10 cellular contexts compared by ENCODE assay signal in the genomic region with DNA sequence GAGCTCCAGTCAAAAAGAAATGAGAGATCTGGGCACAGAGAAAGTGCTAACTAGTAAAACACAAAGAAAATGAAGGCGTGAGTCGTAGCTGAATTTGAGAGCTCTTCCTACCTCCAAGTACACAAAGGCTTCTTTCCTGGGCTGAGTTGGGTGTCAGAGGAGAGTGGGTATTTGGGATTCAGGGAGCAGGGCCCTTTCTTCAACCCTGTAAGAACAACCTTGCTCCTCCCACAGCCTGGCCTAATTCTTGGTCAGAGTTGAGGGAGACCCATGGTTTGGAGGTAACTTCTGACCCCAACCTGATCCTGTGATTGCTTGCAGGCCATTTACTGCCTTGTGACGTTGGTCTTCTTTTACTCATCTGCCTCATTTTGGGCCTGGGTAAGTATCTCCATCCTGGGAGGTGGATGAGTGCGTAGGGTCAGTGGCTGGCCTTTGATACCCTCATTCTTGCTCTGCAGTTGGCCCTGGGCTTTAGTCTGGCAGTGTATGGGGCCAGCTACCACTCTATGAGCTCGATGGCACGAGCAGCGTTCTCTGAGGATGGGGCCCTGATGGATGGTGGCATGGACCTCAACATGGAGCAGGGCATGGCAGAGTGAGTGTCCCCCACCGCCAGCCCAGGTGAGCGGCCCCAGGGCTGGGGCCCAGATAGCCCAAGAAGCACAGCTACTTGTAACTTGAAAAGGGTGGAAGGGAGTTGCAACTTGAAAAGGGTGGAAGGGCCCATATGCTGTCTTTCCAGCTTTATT. TPM values are rescaled to one million over a fixed set of nuclear protein-coding genes. Genes with fewer than 3 reads are reported as not detected.
DNase-seq lines count a peak whose midpoint lies in the region; ATAC-seq, FAIRE-seq and TF ChIP-seq lines count a peak whose summit lies in the region.
"Had no signal": no experiment of that assay in that cellular context is flagged by ENCODE, and none has a peak within 500 bp of the region (broad histone marks: within the 10 kb centered on the region; RNA-seq: fewer than 3 reads in every experiment).

No MANE protein-coding gene starts in this region.

- peak overlapping the region; percentile 99 for H3K4me3 Mint-ChIP-seq in activated naive CD4-positive, alpha-beta T cell treated with anti-CD3 and anti-CD28 coated beads, Interleukin-2, amount 50 U/mL, for 24 hours
- peak overlapping the region; percentile 99 for H3K4me3 Mint-ChIP-seq in astrocyte (ENCODE audit: unreplicated experiment)

- peaks cover 7% of the 10 kb centered on the region for H3K36me3 Mint-ChIP-seq in activated naive CD4-positive, alpha-beta T cell treated with anti-CD3 and anti-CD28 coated beads, Interleukin-2, amount 50 U/mL, for 24 hours
- peaks cover 7% of the 10 kb centered on the region for H3K36me3 Mint-ChIP-seq in astrocyte (ENCODE audit: low read depth, unreplicated experiment)

- peaks cover 46% of the 10 kb centered on the region for H3K4me1 Mint-ChIP-seq in activated naive CD4-positive, alpha-beta T cell treated with anti-CD3 and anti-CD28 coated beads, Interleukin-2, amount 50 U/mL, for 24 hours
- peaks cover 3% of the 10 kb centered on the region for H3K4me1 Mint-ChIP-seq in astrocyte (ENCODE audit: low read depth, unreplicated experiment)

- H3K27ac ChIP-seq in astrocyte (ENCODE audit: low read depth, low read length) (no peak overlapping the region), lung (ENCODE audit: low read depth in 1 of 2, low read length in 1 of 2) (no peak overlapping the region), upper lobe of left lung (no peak overlapping the region)

- H3K9me3 Mint-ChIP-seq in activated naive CD4-positive, alpha-beta T cell treated with anti-CD3 and anti-CD28 coated beads, Interleukin-2, amount 50 U/mL, for 24 hours, result no peaks in the 10 kb centered on the region
- no peaks in the 10 kb centered on the region for H3K9me3 Mint-ChIP-seq in astrocyte (ENCODE audit: unreplicated experiment)

- peaks cover 35% of the 10 kb centered on the region for H3K36me3 ChIP-seq in astrocyte (ENCODE audit: insufficient read depth, low read length)
- peaks cover 8 to 41% of the 10 kb centered on the region in 2 donors for H3K36me3 ChIP-seq in lung (ENCODE audit: control insufficient read depth in 2 of 2, insufficient read depth in 2 of 2, low read length in 2 of 2)
- H3K36me3 ChIP-seq in upper lobe of left lung, result peaks cover 38 to 53% (median 49%) of the 10 kb centered on the region in 4 donors

- TF ChIP-seq POLR2A in upper lobe of left lung (IDR thresholded peaks at IDR 0.05), result no peak

- peaks cover 50% of the 10 kb centered on the region for H3K79me2 ChIP-seq in astrocyte (ENCODE audit: insufficient read depth, low read length)

- H4K20me1 ChIP-seq in astrocyte (ENCODE audit: insufficient read depth, low read length), result peaks cover 31% of the 10 kb centered on the region

- ATAC-seq in lung (ENCODE audit: insufficient read depth, low FRiP score) (no peak), upper lobe of left lung (ENCODE audit: low FRiP score in 2 of 2) (no peak), GM21619 (IDR thresholded peaks at IDR 0.05; ENCODE audit: unreplicated experiment) (no peak)

- H3K4me3 ChIP-seq in astrocyte (ENCODE audit: insufficient read depth, low read depth, low read length) (peak overlapping the region; percentile 92), lung (peak overlapping the region; percentile 94), upper lobe of left lung (peak overlapping the region in 3 of 4 donors; percentile 86 to 99 (median 93))

- H3K9me3 ChIP-seq in astrocyte (ENCODE audit: insufficient read depth, low read depth, low read length) (no peaks in the 10 kb centered on the region), lung (ENCODE audit: control insufficient read depth in 2 of 2, insufficient read depth in 1 of 2, low read length in 1 of 2) (no peaks in the 10 kb centered on the region), upper lobe of left lung (no peaks in the 10 kb centered on the region)
- H3K9me3 ChIP-seq: ascending aorta had no signal

- WGBS in lung, 2 donors, result 84 to 91% methylated on average over 9 of the region's 9 CpGs
- 80 to 88% methylated on average over 7 to 9 of the region's 9 CpGs for WGBS in upper lobe of left lung, 2 donors

- H3K9ac ChIP-seq in astrocyte (ENCODE audit: low read length), result peak overlapping the region; percentile 96

- TF ChIP-seq EP300 in upper lobe of left lung (IDR thresholded peaks at IDR 0.05), result no peak

- peaks cover 20% of the 10 kb centered on the region for H3K4me1 ChIP-seq in astrocyte (ENCODE audit: insufficient read depth, low read length)
- H3K4me1 ChIP-seq in lung (ENCODE audit: control insufficient read depth in 2 of 2, insufficient read depth in 2 of 2, low read length in 2 of 2), result peaks cover 5 to 14% of the 10 kb centered on the region in 2 donors
- peaks cover 17 to 40% (median 27%) of the 10 kb centered on the region in 4 donors for H3K4me1 ChIP-seq in upper lobe of left lung

- H3K27me3 ChIP-seq in astrocyte (ENCODE audit: insufficient read depth, low read length), result no peaks in the 10 kb centered on the region
- no peaks in the 10 kb centered on the region for H3K27me3 ChIP-seq in lung (ENCODE audit: control insufficient read depth, insufficient read depth)
- no peaks in the 10 kb centered on the region for H3K27me3 ChIP-seq in upper lobe of left lung
- H3K27me3 ChIP-seq: ascending aorta had no signal

- FAIRE-seq in astrocyte (lab: Jason Lieb, UNC), result no peak

- H2AFZ ChIP-seq in astrocyte (ENCODE audit: low read depth, low read length), result no peak overlapping the region

- no peak for DNase-seq in activated naive CD4-positive, alpha-beta T cell (lab: John Stamatoyannopoulos, UW)
- DNase-seq in astrocyte (ENCODE audit: low read depth) (no peak), lung (ENCODE audit: low spot score) (no peak), upper lobe of left lung (no peak), COLO668 (lab: John Stamatoyannopoulos, UW; ENCODE audit: unreplicated experiment) (no peak), NCI-H2029 treated with DMSO at 0.1 percent for 48 hours (lab: John Stamatoyannopoulos, UW) (no peak)
- DNase-seq: NK-92 treated with Interleukin-12 subunit alpha and Interleukin-12 subunit beta, amount 100 ng/mL, for 24 hours had no signal

- H3K4me2 ChIP-seq in astrocyte (ENCODE audit: low read length), result peak overlapping the region; percentile 94

- TF ChIP-seq CTCF in astrocyte (IDR thresholded peaks at IDR 0.05; ENCODE audit: insufficient read depth, low read depth, low read length) (no peak), lung (IDR thresholded peaks at IDR 0.05; ENCODE audit: control extremely low read depth, extremely low read depth) (no peak), upper lobe of left lung (IDR thresholded peaks at IDR 0.05) (no peak)

- peak overlapping the region; percentile 99 for H3K27ac Mint-ChIP-seq in activated naive CD4-positive, alpha-beta T cell treated with anti-CD3 and anti-CD28 coated beads, Interleukin-2, amount 50 U/mL, for 24 hours
- peak overlapping the region; percentile 98 for H3K27ac Mint-ChIP-seq in astrocyte (ENCODE audit: unreplicated experiment)

- no peaks in the 10 kb centered on the region for H3K27me3 Mint-ChIP-seq in activated naive CD4-positive, alpha-beta T cell treated with anti-CD3 and anti-CD28 coated beads, Interleukin-2, amount 50 U/mL, for 24 hours
- H3K27me3 Mint-ChIP-seq in astrocyte (ENCODE audit: low read depth, unreplicated experiment), result no peaks in the 10 kb centered on the region

RNA-seq across cellular contexts. Expression of a gene that starts 1.3 kb away (rescaled TPM):
- total RNA-seq in astrocyte (47.5 and 51.6 TPM in 2 replicates), lung (10 to 100 TPM; 22.1 to 59.0 TPM), upper lobe of left lung (10 to 100 TPM; 21.1 to 50.6 (median 48.5) TPM)
- polyA plus RNA-seq in lung, result 100 to 1,000 TPM; 128 to 196 TPM

RNA-seq across cellular contexts. Expression of a gene that starts 19.1 kb away (rescaled TPM):
- total RNA-seq in astrocyte, result 38.1 and 40.5 TPM in 2 replicates
- total RNA-seq in lung, result 100 to 1,000 TPM in 1 of 2 donors, 10 to 100 TPM in 1; 51.3 to 129 TPM
- polyA plus RNA-seq in lung, result 10 to 100 TPM; 64.1 to 67.0 TPM
- 100 to 1,000 TPM in 2 of 6 donors, 10 to 100 TPM in 4; 26.0 to 310 (median 91.0) TPM for total RNA-seq in upper lobe of left lung

RNA-seq across cellular contexts. Expression of a gene that starts 20.6 kb away (rescaled TPM):
- total RNA-seq in astrocyte, result 2.4 and 2.5 TPM in 2 replicates
- 1 to 10 TPM; 4.2 to 5.9 TPM for total RNA-seq in lung
- polyA plus RNA-seq in lung, result 1 to 10 TPM; 1.2 to 2.4 TPM
- 10 to 100 TPM in 1 of 6 donors, 1 to 10 TPM in 4, under 1 TPM in 1; 0.76 to 28.3 (median 4.1) TPM for total RNA-seq in upper lobe of left lung

RNA-seq across cellular contexts. Expression of a gene that starts 29.3 kb away (rescaled TPM):
- 1.2 and 1.4 TPM in 2 replicates for total RNA-seq in astrocyte
- total RNA-seq in lung, result 10 to 100 TPM in 1 of 2 donors, 1 to 10 TPM in 1; 6.5 to 22.5 TPM
- 10 to 100 TPM; 13.3 to 17.7 TPM for polyA plus RNA-seq in lung
- total RNA-seq in upper lobe of left lung, result 10 to 100 TPM; 17.4 to 26.2 (median 24.4) TPM
- total RNA-seq: ascending aorta had no signal

RNA-seq across cellular contexts. Expression of a gene that starts 36.3 kb away (rescaled TPM):
- total RNA-seq in astrocyte (44.7 and 51.2 TPM in 2 replicates), lung (10 to 100 TPM; 27.8 to 68.2 TPM), upper lobe of left lung (100 to 1,000 TPM in 1 of 6 donors, 10 to 100 TPM in 5; 55.7 to 124 (median 85.4) TPM)
- polyA plus RNA-seq in lung, result 10 to 100 TPM; 44.5 to 86.1 TPM
